In genomic region chr16:83245061-83245460, GRCh38 we compare ENCODE assay signal across 19 cellular contexts.
"Had no signal": no experiment of that assay in that cellular context is flagged by ENCODE, and none has a peak within 500 bp of the region (broad histone marks: within the 10 kb centered on the region; RNA-seq: fewer than 3 reads in every experiment).

No MANE protein-coding gene starts in this region.

- H3K9me3 Mint-ChIP-seq: activated CD4-positive, alpha-beta T cell treated with anti-CD3 and anti-CD28 coated beads, Interleukin-2, amount 10 ng/mL, durations not matched to agents 7 days and 5 days; activated T-helper 1 cell treated with anti-CD3 and anti-CD28 coated beads, Interleukin-12 subunit alpha, Interleukin-12 subunit beta, Interleukin-2, Interleukin-4 antibody, amounts not matched to agents 30 ng/mL and 10 ng/mL and 1 ng/mL, durations not matched to agents 14 hours and 24 hours and 36 hours; immature natural killer cell had no signal

- H3K36me3 Mint-ChIP-seq: activated naive CD8-positive, alpha-beta T cell treated with anti-CD3 and anti-CD28 coated beads, Interleukin-2, amount 10 ng/mL, durations not matched to agents 7 days and 5 days; immature natural killer cell; naive B cell; neural progenitor cell had no signal

- H2AFZ ChIP-seq: neural progenitor cell had no signal

- H3K4me3 ChIP-seq: colonic mucosa, esophagus muscularis mucosa, heart left ventricle, lung, neural progenitor cell, pancreas, transverse colon, vagina had no signal

- H3K9me3 ChIP-seq: colonic mucosa, esophagus muscularis mucosa, heart left ventricle, pancreas, transverse colon, vagina had no signal

- H3K4me1 ChIP-seq: colonic mucosa, pancreas, transverse colon, vagina had no signal

- DNase-seq: activated CD4-positive, alpha-beta T cell treated with anti-CD3 and anti-CD28 coated beads, Interleukin-2, amount 10 ng/mL, durations not matched to agents 7 days and 5 days; activated naive CD4-positive, alpha-beta T cell; activated naive CD8-positive, alpha-beta T cell treated with anti-CD3 and anti-CD28 coated beads, Interleukin-2, amount 10 ng/mL, durations not matched to agents 7 days and 5 days; anterior cingulate cortex; colonic mucosa; foreskin melanocyte; heart left ventricle; immature natural killer cell; midbrain; naive B cell; pancreas; stimulated activated CD4-positive, alpha-beta T cell treated with anti-CD3 and anti-CD28 coated beads, Interleukin-4, amount 100 ng/mL, for 1 hour; stimulated activated naive CD4-positive, alpha-beta T cell; transverse colon had no signal

- H3K27ac Mint-ChIP-seq: activated CD4-positive, alpha-beta T cell treated with anti-CD3 and anti-CD28 coated beads, Interleukin-2, amount 10 ng/mL, durations not matched to agents 7 days and 5 days; activated naive CD8-positive, alpha-beta T cell treated with anti-CD3 and anti-CD28 coated beads, Interleukin-2, amount 10 ng/mL, durations not matched to agents 7 days and 5 days; activated T-helper 1 cell treated with anti-CD3 and anti-CD28 coated beads, Interleukin-12 subunit alpha, Interleukin-12 subunit beta, Interleukin-2, Interleukin-4 antibody, amounts not matched to agents 30 ng/mL and 10 ng/mL and 1 ng/mL, durations not matched to agents 14 hours and 24 hours and 36 hours; immature natural killer cell; naive B cell; neural progenitor cell had no signal

- FAIRE-seq: pancreas had no signal

- H3K36me3 ChIP-seq: colonic mucosa, esophagus muscularis mucosa, heart left ventricle, neural progenitor cell, pancreas, transverse colon, vagina had no signal

- H3K27me3 ChIP-seq: colonic mucosa, esophagus muscularis mucosa, heart left ventricle, neural progenitor cell, transverse colon, vagina had no signal

- H3K4me3 Mint-ChIP-seq: activated CD4-positive, alpha-beta T cell treated with anti-CD3 and anti-CD28 coated beads, Interleukin-2, amount 10 ng/mL, durations not matched to agents 7 days and 5 days; activated naive CD8-positive, alpha-beta T cell treated with anti-CD3 and anti-CD28 coated beads, Interleukin-2, amount 10 ng/mL, durations not matched to agents 7 days and 5 days; activated T-helper 1 cell treated with anti-CD3 and anti-CD28 coated beads, Interleukin-12 subunit alpha, Interleukin-12 subunit beta, Interleukin-2, Interleukin-4 antibody, amounts not matched to agents 30 ng/mL and 10 ng/mL and 1 ng/mL, durations not matched to agents 14 hours and 24 hours and 36 hours; immature natural killer cell; naive B cell; neural progenitor cell had no signal

- ATAC-seq: heart left ventricle, pancreas had no signal

- H3K4me2 ChIP-seq: neural progenitor cell had no signal

- H3K27me3 Mint-ChIP-seq: activated naive CD8-positive, alpha-beta T cell treated with anti-CD3 and anti-CD28 coated beads, Interleukin-2, amount 10 ng/mL, durations not matched to agents 7 days and 5 days had no signal

- H3K4me1 Mint-ChIP-seq: activated CD4-positive, alpha-beta T cell treated with anti-CD3 and anti-CD28 coated beads, Interleukin-2, amount 10 ng/mL, durations not matched to agents 7 days and 5 days; activated naive CD8-positive, alpha-beta T cell treated with anti-CD3 and anti-CD28 coated beads, Interleukin-2, amount 10 ng/mL, durations not matched to agents 7 days and 5 days; immature natural killer cell; naive B cell had no signal

- H3K9ac ChIP-seq: neural progenitor cell had no signal

- H3K27ac ChIP-seq: colonic mucosa, esophagus muscularis mucosa, heart left ventricle, neural progenitor cell, pancreas, transverse colon, vagina had no signal
